Comparison of ENCODE assay signal across 22 cellular contexts in the genomic region with DNA sequence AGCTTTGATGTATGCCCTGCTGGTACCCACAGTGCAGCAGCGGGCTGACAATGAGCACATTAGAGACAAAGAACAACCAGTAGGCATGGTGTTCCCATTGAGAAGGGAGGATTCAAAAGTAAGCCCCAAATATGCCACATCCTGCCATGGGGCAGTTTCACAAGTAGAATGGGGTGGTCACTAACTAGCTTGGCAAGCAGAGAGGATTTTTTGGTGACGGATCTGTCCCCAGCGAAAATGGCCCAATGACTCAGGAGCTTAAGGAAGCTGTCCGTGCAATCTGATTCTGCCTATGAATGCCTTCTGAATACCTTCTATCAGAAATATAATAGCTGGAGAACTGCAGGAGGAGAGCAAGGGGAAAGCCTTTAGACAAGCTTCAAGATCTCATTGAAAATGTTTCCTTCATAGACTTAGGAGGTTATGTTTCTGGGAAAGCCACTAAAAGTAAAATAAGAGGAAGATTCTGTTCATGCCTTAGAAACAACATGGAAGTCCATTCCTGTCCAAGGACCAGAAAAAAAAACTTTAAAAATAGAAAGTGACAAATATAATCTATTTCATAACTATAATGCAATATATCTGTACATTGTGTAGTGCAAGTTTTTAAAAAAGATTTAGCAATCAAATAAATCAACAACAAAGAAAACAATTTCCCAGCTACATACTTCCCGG.
"Had no signal": no experiment of that assay in that cellular context is flagged by ENCODE, and none has a peak within 500 bp of the region (broad histone marks: within the 10 kb centered on the region; RNA-seq: fewer than 3 reads in every experiment).

No MANE protein-coding gene starts in this region.

- DNase-seq: dermis blood vessel endothelial cell; dorsolateral prefrontal cortex; effector CD4-positive, alpha-beta T cell; effector memory CD4-positive, alpha-beta T cell; foreskin keratinocyte; glutamatergic neuron; head of caudate nucleus; heart right ventricle; hippocampal formation; left cardiac atrium; left lung; left ventricle myocardium superior; lower lobe of right lung; mesenchymal stem cell; mucosa of descending colon had no signal

- H3K27ac ChIP-seq: coronary artery, dorsolateral prefrontal cortex, esophagus muscularis mucosa, foreskin keratinocyte, heart right ventricle, left lung, lower lobe of right lung had no signal

- H3K27me3 ChIP-seq: dorsolateral prefrontal cortex, esophagus muscularis mucosa, heart right ventricle, left lung had no signal

- H3K4me1 ChIP-seq: heart right ventricle, left lung, lower lobe of right lung had no signal

- H3K36me3 ChIP-seq: esophagus muscularis mucosa, heart right ventricle, left lung, lower lobe of right lung had no signal

- FAIRE-seq: colon, endothelial cell of umbilical vein, frontal cortex, islet of Langerhans, keratinocyte had no signal

- ATAC-seq: foreskin keratinocyte, heart right ventricle, left cardiac atrium, left lung, left ventricle myocardium superior, lower lobe of right lung, mucosa of descending colon had no signal

- H3K4me3 ChIP-seq: coronary artery, dorsolateral prefrontal cortex, esophagus muscularis mucosa, heart right ventricle, left lung, lower lobe of right lung, mucosa of descending colon had no signal

- H3K9me3 ChIP-seq: esophagus muscularis mucosa, left lung, lower lobe of right lung, mucosa of descending colon had no signal
